15 cellular contexts compared by ENCODE assay signal in the genomic region with DNA sequence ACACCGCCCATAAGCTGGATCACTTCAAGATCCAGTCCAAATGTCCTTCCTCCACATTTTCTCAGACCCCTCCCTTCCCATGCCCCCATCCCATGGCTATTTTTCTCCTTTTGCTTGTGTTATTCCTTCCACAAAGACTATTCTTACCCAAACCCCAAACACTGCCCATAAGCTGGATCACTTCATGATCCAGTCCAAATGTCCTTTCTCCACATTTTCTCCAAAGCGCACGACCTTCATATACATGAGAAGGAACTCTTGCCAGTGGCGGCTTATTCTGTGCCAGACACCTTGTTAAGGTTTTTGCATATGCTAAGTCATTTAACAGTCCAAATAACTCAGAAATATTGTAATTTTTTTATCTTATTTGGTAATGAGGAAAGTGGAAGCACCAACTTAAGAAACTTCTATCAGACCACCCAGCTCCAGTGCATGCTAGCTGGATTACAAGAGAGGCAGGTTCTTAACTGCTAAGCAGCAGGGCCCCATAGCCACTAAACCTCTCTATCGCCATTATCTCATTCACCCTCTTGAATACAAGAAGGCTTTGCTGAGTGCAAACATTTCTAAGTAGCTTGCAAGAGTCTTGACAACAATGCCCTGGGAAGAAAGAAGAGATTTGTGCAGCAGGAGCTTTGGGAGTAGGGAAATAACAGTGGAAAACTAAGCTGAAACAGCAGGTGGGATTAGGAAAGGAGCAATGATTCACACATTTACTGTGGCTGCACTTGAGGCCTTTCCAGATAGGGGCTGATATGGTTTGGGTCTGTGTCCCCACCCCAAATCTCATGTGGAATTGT.
"Had no signal": no experiment of that assay in that cellular context is flagged by ENCODE, and none has a peak within 500 bp of the region (broad histone marks: within the 10 kb centered on the region; RNA-seq: fewer than 3 reads in every experiment).

No MANE protein-coding gene starts in this region.

- H3K4me3 ChIP-seq: dorsolateral prefrontal cortex, gastrocnemius medialis, heart right ventricle, testis had no signal

- DNase-seq: activated CD4-positive, alpha-beta memory T cell treated with anti-CD3 and anti-CD28 coated beads for 36 hours; activated CD4-positive, alpha-beta T cell treated with anti-CD3 and anti-CD28 coated beads for 1 hour; activated gamma-delta T cell; activated naive CD8-positive, alpha-beta T cell treated with anti-CD3 and anti-CD28 coated beads, Interleukin-2, amount 10 ng/mL, durations not matched to agents 7 days and 5 days; activated T-cell treated with anti-CD3 and anti-CD28 coated beads, Interleukin-2, amount 50 U/mL, for 48 hours; aorta; dorsolateral prefrontal cortex; gastrocnemius medialis; heart right ventricle; stimulated activated CD4-positive, alpha-beta T cell treated with anti-CD3 and anti-CD28 coated beads, Interleukin-4, amount 100 ng/mL, for 1 hour; stimulated activated CD8-positive, alpha-beta memory T cell treated with anti-CD3 and anti-CD28 coated beads, Interleukin-4, amount 100 ng/mL, for 48 hours; SW 1271; testis had no signal

- H3K36me3 Mint-ChIP-seq: activated CD4-positive, alpha-beta memory T cell treated with anti-CD3 and anti-CD28 coated beads for 36 hours; activated naive CD8-positive, alpha-beta T cell treated with anti-CD3 and anti-CD28 coated beads, Interleukin-2, amount 10 ng/mL, durations not matched to agents 7 days and 5 days; natural killer cell treated with Interleukin-12 subunit alpha and Interleukin-12 subunit beta and Interleukin-15 and Interleukin-18, amount 100 ng/mL, for 72 hours had no signal

- H3K9me3 Mint-ChIP-seq: activated naive CD8-positive, alpha-beta T cell treated with anti-CD3 and anti-CD28 coated beads, Interleukin-2, amount 10 ng/mL, durations not matched to agents 7 days and 5 days had no signal

- H3K27me3 ChIP-seq: gastrocnemius medialis, heart right ventricle, testis had no signal

- H3K27ac Mint-ChIP-seq: activated CD4-positive, alpha-beta memory T cell treated with anti-CD3 and anti-CD28 coated beads for 36 hours; activated naive CD8-positive, alpha-beta T cell treated with anti-CD3 and anti-CD28 coated beads, Interleukin-2, amount 10 ng/mL, durations not matched to agents 7 days and 5 days; stimulated activated naive CD8-positive, alpha-beta T cell treated with anti-CD3 and anti-CD28 coated beads, Interleukin-15, Interleukin-2, amounts not matched to agents 100 ng/mL and 50 ng/mL, for 24 hours had no signal

- H3K27me3 Mint-ChIP-seq: activated naive CD8-positive, alpha-beta T cell treated with anti-CD3 and anti-CD28 coated beads, Interleukin-2, amount 10 ng/mL, durations not matched to agents 7 days and 5 days; stimulated activated naive CD8-positive, alpha-beta T cell treated with anti-CD3 and anti-CD28 coated beads, Interleukin-15, Interleukin-2, amounts not matched to agents 100 ng/mL and 50 ng/mL, for 24 hours had no signal

- H3K9me3 ChIP-seq: gastrocnemius medialis, testis had no signal

- H3K4me3 Mint-ChIP-seq: activated CD4-positive, alpha-beta memory T cell treated with anti-CD3 and anti-CD28 coated beads for 36 hours; activated naive CD8-positive, alpha-beta T cell treated with anti-CD3 and anti-CD28 coated beads, Interleukin-2, amount 10 ng/mL, durations not matched to agents 7 days and 5 days; natural killer cell treated with Interleukin-12 subunit alpha and Interleukin-12 subunit beta and Interleukin-15 and Interleukin-18, amount 100 ng/mL, for 72 hours; stimulated activated naive CD8-positive, alpha-beta T cell treated with anti-CD3 and anti-CD28 coated beads, Interleukin-15, Interleukin-2, amounts not matched to agents 100 ng/mL and 50 ng/mL, for 24 hours had no signal

- H3K36me3 ChIP-seq: gastrocnemius medialis, heart right ventricle had no signal

- H3K27ac ChIP-seq: dorsolateral prefrontal cortex, gastrocnemius medialis, heart right ventricle, testis had no signal

- H3K4me1 ChIP-seq: gastrocnemius medialis, testis had no signal

- ATAC-seq: gastrocnemius medialis; heart right ventricle; natural killer cell treated with Interleukin-12 subunit alpha and Interleukin-12 subunit beta and Interleukin-15 and Interleukin-18, amount 100 ng/mL, for 72 hours had no signal
